14 cellular contexts compared by ENCODE assay signal in genomic region chr11:68652683-68653156, GRCh38. TPM values are rescaled to one million over a fixed set of nuclear protein-coding genes. Genes with fewer than 3 reads are reported as not detected.
"Had no signal": no experiment of that assay in that cellular context is flagged by ENCODE, and none has a peak within 500 bp of the region (broad histone marks: within the 10 kb centered on the region; RNA-seq: fewer than 3 reads in every experiment).

No MANE protein-coding gene starts in this region.

- DNase-seq: activated CD4-positive, alpha-beta T cell treated with anti-CD3 and anti-CD28 coated beads, Interleukin-2, amount 50 U/mL, for 1 hour; activated CD8-positive, alpha-beta memory T cell treated with anti-CD3 and anti-CD28 coated beads for 24 hours; activated naive CD8-positive, alpha-beta T cell treated with anti-CD3 and anti-CD28 coated beads, Interleukin-2, amount 10 ng/mL, durations not matched to agents 7 days and 5 days; effector memory CD4-positive, alpha-beta T cell; foreskin keratinocyte; sigmoid colon; spleen; stomach had no signal

- H3K4me1 ChIP-seq: foreskin keratinocyte, sigmoid colon, spleen, stomach had no signal

- H3K4me3 ChIP-seq: sigmoid colon, spleen, stomach, thoracic aorta had no signal

- H3K27ac Mint-ChIP-seq: activated naive CD8-positive, alpha-beta T cell treated with anti-CD3 and anti-CD28 coated beads, Interleukin-2, amount 10 ng/mL, durations not matched to agents 7 days and 5 days; dendritic cell treated with granulocyte-macrophage colony-stimulating factor and Interleukin-4, amounts not matched to agents 40 ng/mL and 50 ng/mL, for 4 days; mesothelial cell of epicardium had no signal

- H3K4me3 Mint-ChIP-seq: activated naive CD8-positive, alpha-beta T cell treated with anti-CD3 and anti-CD28 coated beads, Interleukin-2, amount 10 ng/mL, durations not matched to agents 7 days and 5 days; dendritic cell treated with granulocyte-macrophage colony-stimulating factor and Interleukin-4, amounts not matched to agents 40 ng/mL and 50 ng/mL, for 4 days; mesothelial cell of epicardium had no signal

- H3K9me3 Mint-ChIP-seq: activated naive CD8-positive, alpha-beta T cell treated with anti-CD3 and anti-CD28 coated beads, Interleukin-2, amount 10 ng/mL, durations not matched to agents 7 days and 5 days had no signal

- H3K27ac ChIP-seq: foreskin keratinocyte, sigmoid colon, spleen, stomach, thoracic aorta had no signal

- H3K36me3 ChIP-seq: sigmoid colon, spleen, stomach, thoracic aorta had no signal

- ATAC-seq: foreskin keratinocyte had no signal

- H3K9me3 ChIP-seq: thoracic aorta had no signal

- H3K36me3 Mint-ChIP-seq: activated naive CD8-positive, alpha-beta T cell treated with anti-CD3 and anti-CD28 coated beads, Interleukin-2, amount 10 ng/mL, durations not matched to agents 7 days and 5 days; mesothelial cell of epicardium had no signal

RNA-seq across cellular contexts. Expression of gene GAL, which starts 31.6 kb away (rescaled TPM):
- total RNA-seq: activated naive CD8-positive, alpha-beta T cell treated with anti-CD3 and anti-CD28 coated beads, Interleukin-2, amount 10 ng/mL, durations not matched to agents 7 days and 5 days; cerebellum; osteocyte; spleen; T-helper 2 cell treated with Interferon-gamma antibody and Interleukin-4, amounts not matched to agents 100 ng/mL and 5 ng/mL, for 36 hours; thoracic aorta had no signal
- polyA plus RNA-seq: spleen had no signal
